22 cellular contexts compared by ENCODE assay signal in the genomic region with DNA sequence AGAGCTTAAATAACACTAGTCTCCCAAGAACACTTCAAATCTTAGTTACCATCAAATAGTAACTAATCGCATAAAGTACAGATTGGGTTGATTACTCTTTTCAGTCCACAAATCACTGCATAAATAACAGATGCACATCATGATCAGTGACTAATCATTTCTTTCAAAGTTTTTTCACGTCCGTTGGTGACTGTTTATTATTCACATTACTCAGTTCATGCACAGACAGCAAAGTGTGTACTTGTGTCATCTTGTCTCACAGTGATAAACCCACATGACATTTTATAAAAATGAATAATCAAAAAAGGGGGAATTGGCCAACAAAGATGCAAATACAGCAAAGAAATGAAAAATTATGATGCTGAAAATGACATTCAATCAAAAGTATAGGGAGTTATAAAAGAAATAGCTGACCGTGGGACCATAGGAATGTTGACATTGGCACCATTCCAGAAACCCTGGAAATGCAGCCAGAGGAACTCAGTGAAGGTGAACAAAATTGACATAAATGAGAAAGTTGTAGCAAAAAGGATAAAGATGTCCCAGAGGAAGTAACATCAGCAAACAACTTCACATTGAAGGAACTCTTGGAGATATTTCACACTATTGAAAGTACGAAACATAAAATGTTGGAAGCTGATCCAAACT.
DNase-seq lines count a peak whose midpoint lies in the region; ATAC-seq lines count a peak whose summit lies in the region.
"Had no signal": no experiment of that assay in that cellular context is flagged by ENCODE, and none has a peak within 500 bp of the region (broad histone marks: within the 10 kb centered on the region; RNA-seq: fewer than 3 reads in every experiment).

No MANE protein-coding gene starts in this region.

- H3K9me3 ChIP-seq in aorta (ENCODE audit: control insufficient read depth, low read length), result no peaks in the 10 kb centered on the region
- H3K9me3 ChIP-seq: left ventricle myocardium inferior, prostate gland, thoracic aorta, vagina had no signal

- no peaks in the 10 kb centered on the region for H3K4me1 ChIP-seq in aorta (ENCODE audit: control insufficient read depth in 1 of 2, insufficient read depth in 2 of 2, low read length in 2 of 2)
- H3K4me1 ChIP-seq: left ventricle myocardium inferior, prostate gland, vagina had no signal

- WGBS in aorta, 2 donors, result 41 to 46% methylated on average over 5 of the region's 5 CpGs

- peak; percentile 3 for DNase-seq in DMS 273 (lab: John Stamatoyannopoulos, UW; ENCODE audit: unreplicated experiment)
- no peak for DNase-seq in DMS 273 treated with DMSO at 0.1 percent for 48 hours (lab: John Stamatoyannopoulos, UW)
- peak; percentile 9 for DNase-seq in RKO (ENCODE audit: low spot score)
- peak; percentile 0 for DNase-seq in dermis blood vessel endothelial cell
- peak; percentile 1 for DNase-seq in myocyte (ENCODE audit: low read depth)
- no peak for DNase-seq in effector CD8-positive, alpha-beta T cell (lab: John Stamatoyannopoulos, UW)
- no peak for DNase-seq in aorta
- DNase-seq: activated CD8-positive, alpha-beta T cell treated with anti-CD3 and anti-CD28 coated beads for 36 hours; anterior cingulate cortex; effector CD4-positive, alpha-beta T cell; foreskin melanocyte; left ventricle myocardium inferior; naive B cell; nucleus accumbens; stimulated activated CD4-positive, alpha-beta T cell treated with anti-CD3 and anti-CD28 coated beads, Interleukin-15, amount 100 ng/mL, for 24 hours; stimulated activated naive CD4-positive, alpha-beta T cell treated with Interleukin-2 at 50 U/mL for 16 hours had no signal

- H3K27me3 ChIP-seq in aorta (ENCODE audit: control insufficient read depth in 1 of 2, insufficient read depth in 2 of 2, low read length in 1 of 2), result no peaks in the 10 kb centered on the region
- H3K27me3 ChIP-seq: vagina had no signal

- no peak overlapping the region for H3K4me3 ChIP-seq in aorta (ENCODE audit: low read length in 2 of 2)
- H3K4me3 ChIP-seq: left ventricle myocardium inferior, prostate gland, thoracic aorta, vagina had no signal

- H3K27ac ChIP-seq in aorta (ENCODE audit: low read depth in 1 of 2, low read length in 2 of 2), result no peak overlapping the region
- H3K27ac ChIP-seq: 22Rv1, left ventricle myocardium inferior, prostate gland, thoracic aorta, vagina had no signal

- H3K36me3 ChIP-seq in aorta (ENCODE audit: control insufficient read depth in 1 of 2, insufficient read depth in 2 of 2, low read length in 1 of 2), result no peaks in the 10 kb centered on the region
- H3K36me3 ChIP-seq: left ventricle myocardium inferior, prostate gland, thoracic aorta, vagina had no signal

- ATAC-seq in aorta (ENCODE audit: low FRiP score) (no peak), GM21786 (IDR thresholded peaks at IDR 0.05; ENCODE audit: unreplicated experiment) (no peak)
- ATAC-seq: activated CD8-positive, alpha-beta T cell treated with anti-CD3 and anti-CD28 coated beads for 36 hours; Right ventricle myocardium inferior had no signal

- intact Hi-C loops in aorta (cut with DNase I), result no loop called here

Comparison
In these comparisons a context has a peak if more than half of its experiments do, and no peak if none do; other contexts are left out.
1. DNase-seq: peak in DMS 273 (single experiment), RKO (single experiment), dermis blood vessel endothelial cell (single experiment) and myocyte (single experiment); none in DMS 273 treated with DMSO at 0.1 percent for 48 hours (single experiment), effector CD8-positive, alpha-beta T cell (single experiment) and aorta (0 of 2).